Comparison of ENCODE assay signal across 15 cellular contexts in the genomic region with DNA sequence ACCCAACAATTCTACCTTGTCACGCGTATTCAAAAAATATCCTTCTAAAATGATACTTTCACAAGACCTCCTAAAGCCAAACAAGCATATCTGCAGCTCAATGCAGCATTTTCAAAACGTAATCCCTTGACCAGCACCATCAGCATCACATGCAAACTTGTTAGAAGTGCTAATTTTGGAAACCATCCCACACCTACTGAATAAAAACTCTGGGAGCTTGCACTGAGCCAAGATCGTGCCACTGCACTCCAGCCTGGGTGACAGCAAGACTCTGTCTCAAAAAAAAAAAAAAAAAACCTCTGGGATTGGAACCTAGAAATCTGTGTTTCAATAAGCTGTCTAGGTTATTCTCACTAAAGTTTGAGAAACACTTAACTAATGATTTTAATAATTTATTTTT.
A peak's percentile ranks its signal among the peaks of the same experiment; 100 is the strongest.
DNase-seq lines count a peak whose midpoint lies in the region; ATAC-seq and TF ChIP-seq lines count a peak whose summit lies in the region.
"Had no signal": no experiment of that assay in that cellular context is flagged by ENCODE, and none has a peak within 500 bp of the region (broad histone marks: within the 10 kb centered on the region; RNA-seq: fewer than 3 reads in every experiment).

No MANE protein-coding gene starts in this region.

- 54 to 65% (median 60%) methylated on average over 4 of the region's 4 CpGs for WGBS in heart left ventricle, 4 donors
- 63 to 67% methylated on average over 4 of the region's 4 CpGs for WGBS in heart right ventricle, 2 donors

- H3K9me3 ChIP-seq in heart left ventricle: peaks cover 0 to 27% (median 12%) of the 10 kb centered on the region in 12 donors
- H3K9me3 ChIP-seq in heart right ventricle: peaks cover 0 to 31% (median 13%) of the 10 kb centered on the region in 11 donors
- peaks cover 0 to 14% of the 10 kb centered on the region in 2 donors for H3K9me3 ChIP-seq in right atrium auricular region

- TF ChIP-seq CTCF in heart left ventricle (IDR thresholded peaks at IDR 0.05): no peak
- TF ChIP-seq CTCF in heart right ventricle (IDR thresholded peaks at IDR 0.05): no peak
- TF ChIP-seq CTCF in right atrium auricular region (IDR thresholded peaks at IDR 0.05): no peak

- TF ChIP-seq POLR2A in heart left ventricle (IDR thresholded peaks at IDR 0.05): no peak

- H3K36me3 ChIP-seq in heart left ventricle (peaks cover 0 to 3% (median 0%) of the 10 kb centered on the region in 9 donors), heart right ventricle (no peaks in the 10 kb centered on the region), right atrium auricular region (no peaks in the 10 kb centered on the region)

- H3K27ac ChIP-seq in heart left ventricle: no peak overlapping the region
- H3K27ac ChIP-seq in heart right ventricle: no peak overlapping the region
- H3K27ac ChIP-seq in right atrium auricular region: peak overlapping the region; percentile 7 to 36
- H3K27ac ChIP-seq: GM23248 had no signal

- ATAC-seq in heart left ventricle (peak; percentile 64 to 88 (median 68)), heart right ventricle (peak in 7 of 8 donors; percentile 47 to 83 (median 73))

- H3K4me1 ChIP-seq in heart left ventricle: peaks cover 0 to 18% (median 2%) of the 10 kb centered on the region in 12 donors
- H3K4me1 ChIP-seq in heart right ventricle: peaks cover 0 to 27% (median 3%) of the 10 kb centered on the region in 9 donors
- peaks cover 0 to 5% of the 10 kb centered on the region in 2 donors for H3K4me1 ChIP-seq in right atrium auricular region

- no peak overlapping the region for H3K4me3 ChIP-seq in heart left ventricle
- no peak overlapping the region for H3K4me3 ChIP-seq in heart right ventricle
- H3K4me3 ChIP-seq in right atrium auricular region: no peak overlapping the region
- H3K4me3 ChIP-seq: GM23248 had no signal

- H3K27me3 ChIP-seq in heart left ventricle: no peaks in the 10 kb centered on the region
- no peaks in the 10 kb centered on the region for H3K27me3 ChIP-seq in heart right ventricle
- H3K27me3 ChIP-seq in right atrium auricular region: no peaks in the 10 kb centered on the region

- DNase-seq in heart left ventricle: no peak
- DNase-seq in heart right ventricle: no peak
- no peak for DNase-seq in right atrium auricular region (ENCODE audit: low spot score)
- DNase-seq in superior temporal gyrus (ENCODE audit: extremely low spot score): peak; percentile 32
- no peak for DNase-seq in activated CD8-positive, alpha-beta memory T cell treated with anti-CD3 and anti-CD28 coated beads, Interleukin-2, amount 50 U/mL, for 48 hours
- DNase-seq in NCI-H774 (lab: John Stamatoyannopoulos, UW): no peak
- DNase-seq: Calu3; CD4-positive, alpha-beta memory T cell; COR-L47; DMS53; DMS79 treated with DMSO at 0.1 percent for 48 hours; GF-D8; GM23248; H7; HCEC 1CT had no signal

- intact Hi-C loops in heart left ventricle (cut with DNase I) (no loop called here), heart right ventricle (cut with DNase I) (no loop called here)

Comparison
In these comparisons a context has a peak if more than half of its experiments do, and no peak if none do; other contexts are left out.
1. H3K27ac ChIP-seq: peak in right atrium auricular region (2 of 2); none in heart left ventricle (0 of 12) and heart right ventricle (0 of 10).